1 cellular context compared by ENCODE assay signal in genomic region chr11:47184711-47185304, GRCh38.
TF ChIP-seq lines count a peak whose summit lies in the region.

No MANE protein-coding gene starts in this region.

TF ChIP-seq in IMR-90, 13 proteins besides CTCF, POLR2A, EP300 and RAD21:
- TF ChIP-seq MAZ (IDR thresholded peaks at IDR 0.05; ENCODE audit: borderline replicate concordance, low read depth, low read length): no peak
- no peak for TF ChIP-seq CHD1 (IDR thresholded peaks at IDR 0.05; ENCODE audit: low read depth, low read length)
- no peak for TF ChIP-seq BHLHE40 (IDR thresholded peaks at IDR 0.05; ENCODE audit: low read depth, low read length)
- no peak for TF ChIP-seq RCOR1 (IDR thresholded peaks at IDR 0.05; ENCODE audit: insufficient replicate concordance, low read length)
- no peak for TF ChIP-seq CEBPB (IDR thresholded peaks at IDR 0.05; ENCODE audit: low read depth, low read length)
- no peak for TF ChIP-seq USF2 (IDR thresholded peaks at IDR 0.05; ENCODE audit: low read depth, low read length)
- TF ChIP-seq FOS (IDR thresholded peaks at IDR 0.05; ENCODE audit: low read depth, low read length): no peak
- no peak for TF ChIP-seq MAFK (IDR thresholded peaks at IDR 0.05; ENCODE audit: low read depth, low read length)
- no peak for TF ChIP-seq ELK1 (IDR thresholded peaks at IDR 0.05; ENCODE audit: borderline replicate concordance, low read depth, low read length)
- no peak for TF ChIP-seq MXI1 (IDR thresholded peaks at IDR 0.05; ENCODE audit: borderline replicate concordance, low read depth, low read length)
- TF ChIP-seq SMC3 (IDR thresholded peaks at IDR 0.05; ENCODE audit: low read depth, low read length): no peak
